ENCODE assay signal across 23 cellular contexts in genomic region chr1:111417755-111418154, GRCh38. TPM values are rescaled to one million over a fixed set of nuclear protein-coding genes. Genes with fewer than 3 reads are reported as not detected.
DNase-seq lines count a peak whose midpoint lies in the region; ATAC-seq and TF ChIP-seq lines count a peak whose summit lies in the region.
"Had no signal": no experiment of that assay in that cellular context is flagged by ENCODE, and none has a peak within 500 bp of the region (broad histone marks: within the 10 kb centered on the region; RNA-seq: fewer than 3 reads in every experiment).

No MANE protein-coding gene starts in this region.

- H3K27ac ChIP-seq in esophagus muscularis mucosa (replicated peaks in 1 of 4) (no peak overlapping the region), right lobe of liver (peak overlapping the region in 2 of 3 donors; percentile 12 to 48), coronary artery (no peak overlapping the region)
- H3K27ac ChIP-seq: GM23248, right atrium auricular region had no signal

- WGBS in esophagus muscularis mucosa: 86% methylated on average over 1 of the region's 1 CpG
- WGBS in right lobe of liver (ENCODE audit: insufficient coverage, low coverage, low lambda C conversion rate, missing lambda C conversion rate): 40% methylated on average over 1 of the region's 1 CpG

- H3K9me3 ChIP-seq in esophagus muscularis mucosa: no peaks in the 10 kb centered on the region
- no peaks in the 10 kb centered on the region for H3K9me3 ChIP-seq in right lobe of liver
- H3K9me3 ChIP-seq: right atrium auricular region, upper lobe of left lung had no signal

- no peak for TF ChIP-seq EP300 in esophagus muscularis mucosa (IDR thresholded peaks at IDR 0.05)

- H3K36me3 ChIP-seq in esophagus muscularis mucosa: peaks cover 3 to 28% (median 6%) of the 10 kb centered on the region in 4 donors
- no peaks in the 10 kb centered on the region for H3K36me3 ChIP-seq in right lobe of liver
- H3K36me3 ChIP-seq: right atrium auricular region, upper lobe of left lung had no signal

- peak; percentile 86 to 95 (median 93) for ATAC-seq in right lobe of liver
- no peak for ATAC-seq in GM21723 (IDR thresholded peaks at IDR 0.05; ENCODE audit: unreplicated experiment)
- ATAC-seq: naive thymus-derived CD8-positive, alpha-beta T cell had no signal

- peaks cover 0 to 8% (median 6%) of the 10 kb centered on the region in 4 donors for H3K4me1 ChIP-seq in esophagus muscularis mucosa
- peaks cover 0 to 21% (median 12%) of the 10 kb centered on the region in 4 donors for H3K4me1 ChIP-seq in right lobe of liver
- H3K4me1 ChIP-seq: right atrium auricular region had no signal

- intact Hi-C loops in esophagus muscularis mucosa (cut with DNase I) (no loop called here), right lobe of liver (cut with DNase I) (no loop called here)

- peak; percentile 57 for DNase-seq in AG08396 (ENCODE audit: low spot score)
- peak; percentile 75 for DNase-seq in H4 (ENCODE audit: low spot score)
- peak; percentile 4 for DNase-seq in esophagus muscularis mucosa (ENCODE audit: extremely low spot score)
- DNase-seq in right lobe of liver: no peak
- DNase-seq in T1000 (lab: John Stamatoyannopoulos, UW): no peak
- no peak for DNase-seq in NCI-H446 (lab: John Stamatoyannopoulos, UW)
- no peak for DNase-seq in coronary artery (ENCODE audit: low spot score)
- DNase-seq: activated CD4-positive, alpha-beta T cell treated with anti-CD3 and anti-CD28 coated beads, Interleukin-2, amount 50 U/mL, for 1 hour; activated naive CD8-positive, alpha-beta T cell treated with anti-CD3 and anti-CD28 coated beads for 36 hours; CD4-positive, CD25-positive, alpha-beta regulatory T cell; DMS79; effector CD8-positive, alpha-beta T cell; GM23248; naive thymus-derived CD8-positive, alpha-beta T cell; NCI-H1105 treated with DMSO at 0.1 percent for 48 hours; NCI-H2081 treated with DMSO at 0.1 percent for 48 hours; NCI-H510A; upper lobe of left lung had no signal

- no peak for TF ChIP-seq POLR2A in esophagus muscularis mucosa (IDR thresholded peaks at IDR 0.05; ENCODE audit: low read depth)
- no peak for TF ChIP-seq POLR2A in right lobe of liver (IDR thresholded peaks at IDR 0.05)

- no peak for TF ChIP-seq CTCF in esophagus muscularis mucosa (IDR thresholded peaks at IDR 0.05)
- no peak for TF ChIP-seq CTCF in right lobe of liver (IDR thresholded peaks at IDR 0.05)
- TF ChIP-seq CTCF in coronary artery (IDR thresholded peaks at IDR 0.05): no peak

- H3K27me3 ChIP-seq in esophagus muscularis mucosa (no peaks in the 10 kb centered on the region), right lobe of liver (no peaks in the 10 kb centered on the region)
- H3K27me3 ChIP-seq: right atrium auricular region, upper lobe of left lung had no signal

- H3K4me3 ChIP-seq in esophagus muscularis mucosa (no peak overlapping the region), right lobe of liver (no peak overlapping the region), coronary artery (no peak overlapping the region)
- H3K4me3 ChIP-seq: GM23248, right atrium auricular region, upper lobe of left lung had no signal

RNA-seq across cellular contexts. Expression of gene OVGP1, which starts 9.8 kb away (rescaled TPM):
- total RNA-seq in H4 (2014; rRNA removed; shearing (Covaris generic)): 0.25 TPM in 1 of 2 replicates, not detected in the other
- total RNA-seq in esophagus muscularis mucosa: 1 to 10 TPM in 3 of 4 donors, under 1 TPM in 1; 0.83 to 1.2 (median 1.2) TPM
- total RNA-seq in right lobe of liver: 1 to 10 TPM; 1.4 to 6.3 (median 4.1) TPM
- total RNA-seq: RPMI7951 had no signal

RNA-seq across cellular contexts. Expression of gene WDR77, which starts 31.3 kb away (rescaled TPM):
- 62.6 TPM in 2 replicates for total RNA-seq in H4 (2014; rRNA removed; shearing (Covaris generic))
- total RNA-seq in esophagus muscularis mucosa (10 to 100 TPM; 20.8 to 27.6 (median 25.7) TPM), right lobe of liver (10 to 100 TPM; 11.4 to 27.3 (median 14.0) TPM)

RNA-seq across cellular contexts. Expression of gene ATP5PB, which starts 31.5 kb away (rescaled TPM):
- 558 and 580 TPM in 2 replicates for total RNA-seq in H4 (2014; rRNA removed; shearing (Covaris generic))
- 100 to 1,000 TPM; 177 to 203 (median 192) TPM for total RNA-seq in esophagus muscularis mucosa
- 100 to 1,000 TPM; 128 to 152 (median 148) TPM for total RNA-seq in right lobe of liver

RNA-seq across cellular contexts. Expression of gene C1orf162, which starts 56.0 kb away (rescaled TPM):
- not detected in 2 replicates for total RNA-seq in H4 (2014; rRNA removed; shearing (Covaris generic))
- total RNA-seq in esophagus muscularis mucosa: 10 to 100 TPM in 3 of 4 donors, 1 to 10 TPM in 1; 7.5 to 23.0 (median 12.2) TPM
- 10 to 100 TPM in 2 of 6 experiments, 1 to 10 TPM in 4; 6.1 to 16.9 (median 9.3) TPM for total RNA-seq in right lobe of liver
- total RNA-seq: glomerular endothelial cell, GM23248, SK-MEL-5 had no signal

Comparison
In these comparisons a context has a peak if more than half of its experiments do, and no peak if none do; other contexts are left out.
1. DNase-seq: peak in AG08396 (single experiment), H4 (single experiment) and esophagus muscularis mucosa (single experiment); none in right lobe of liver (0 of 3), T1000 (single experiment), NCI-H446 (0 of 2) and coronary artery (single experiment).
2. H3K27ac ChIP-seq: peak in right lobe of liver (2 of 3); none in esophagus muscularis mucosa (0 of 4) and coronary artery (0 of 2).